Comparison of ENCODE assay signal across 1 cellular context in genomic region chr19:17855333-17856152, GRCh38.
TF ChIP-seq lines count a peak whose summit lies in the region.

No MANE protein-coding gene starts in this region.

TF ChIP-seq in HepG2, 621 proteins besides CTCF, POLR2A, EP300 and RAD21 (continued from another document and continues in another):
- TF ChIP-seq ZNF354B (CRISPR knock-in tag; IDR thresholded peaks at IDR 0.05): no peak
- TF ChIP-seq ZBTB37 (CRISPR knock-in tag; IDR thresholded peaks at IDR 0.05): no peak
- TF ChIP-seq TMF1 (CRISPR knock-in tag; IDR thresholded peaks at IDR 0.05; ENCODE audit: low read depth): no peak
- TF ChIP-seq TRIM22 (IDR thresholded peaks at IDR 0.05): no peak
- TF ChIP-seq AGO1 (IDR thresholded peaks at IDR 0.05; ENCODE audit: low read depth, low read length, poor library complexity, severe bottlenecking): no peak
- TF ChIP-seq MXD3 (CRISPR knock-in tag; IDR thresholded peaks at IDR 0.05): no peak
- TF ChIP-seq ZNF652 (CRISPR knock-in tag; IDR thresholded peaks at IDR 0.05; ENCODE audit: borderline replicate concordance, low read depth): no peak
- TF ChIP-seq RCOR2 (CRISPR knock-in tag; IDR thresholded peaks at IDR 0.05): no peak
- TF ChIP-seq ZBTB25 (CRISPR knock-in tag; IDR thresholded peaks at IDR 0.05): no peak
- TF ChIP-seq AHR (CRISPR knock-in tag; IDR thresholded peaks at IDR 0.05): no peak
- TF ChIP-seq ZNF138 (CRISPR knock-in tag; IDR thresholded peaks at IDR 0.05; ENCODE audit: low read depth): no peak
- TF ChIP-seq FOXA3 (CRISPR knock-in tag; IDR thresholded peaks at IDR 0.05): 0 out of 2 replicates have a peak, but pooled peaks have one; percentile 7
- TF ChIP-seq POLR2AphosphoS5 (IDR thresholded peaks at IDR 0.05; ENCODE audit: low read depth, low read length): no peak
- TF ChIP-seq GZF1 (CRISPR knock-in tag; IDR thresholded peaks at IDR 0.05): no peak
- peak; percentile 98 for TF ChIP-seq STAG1 (CRISPR knock-in tag; IDR thresholded peaks at IDR 0.05)
- no peak for TF ChIP-seq ZFP36L2 (CRISPR knock-in tag; IDR thresholded peaks at IDR 0.05)
- peak; percentile 58; the same call in 1 of the 2 replicates for TF ChIP-seq MIER2 (CRISPR knock-in tag; IDR thresholded peaks at IDR 0.05)
- no peak for TF ChIP-seq ZNF432 (CRISPR knock-in tag; IDR thresholded peaks at IDR 0.05; ENCODE audit: borderline replicate concordance)
- no peak for TF ChIP-seq CHD4 (IDR thresholded peaks at IDR 0.05; ENCODE audit: borderline replicate concordance, low read length)
- no peak for TF ChIP-seq PCBP2 (optimal IDR thresholded peaks at IDR 0.05; ENCODE audit: low read depth, low read length, poor library complexity, severe bottlenecking)
- TF ChIP-seq ZNF251 (CRISPR knock-in tag; IDR thresholded peaks at IDR 0.05): no peak
- no peak for TF ChIP-seq ZNF547 (CRISPR knock-in tag; IDR thresholded peaks at IDR 0.05)
- peak; percentile 19; the same call in 1 of the 2 replicates for TF ChIP-seq RXRA (CRISPR knock-in tag; IDR thresholded peaks at IDR 0.05)
- TF ChIP-seq ARNT (IDR thresholded peaks at IDR 0.05): no peak
- no peak for TF ChIP-seq GFI1 (CRISPR knock-in tag; IDR thresholded peaks at IDR 0.05; ENCODE audit: borderline replicate concordance)
- TF ChIP-seq ZMYM3 (CRISPR knock-in tag; IDR thresholded peaks at IDR 0.05): peak; percentile 66
- TF ChIP-seq HNRNPL (IDR thresholded peaks at IDR 0.05; ENCODE audit: low read depth, low read length): no peak
- no peak for TF ChIP-seq NKX3-1 (CRISPR knock-in tag; IDR thresholded peaks at IDR 0.05)
- no peak for TF ChIP-seq PITX1 (CRISPR knock-in tag; IDR thresholded peaks at IDR 0.05)
- TF ChIP-seq ZNF451 (CRISPR knock-in tag; IDR thresholded peaks at IDR 0.05): no peak
- no peak for TF ChIP-seq RFX1 (IDR thresholded peaks at IDR 0.05)
- no peak for TF ChIP-seq KDM3A (CRISPR knock-in tag; IDR thresholded peaks at IDR 0.05; ENCODE audit: low read depth)
- TF ChIP-seq ZNF280B (CRISPR knock-in tag; IDR thresholded peaks at IDR 0.05; ENCODE audit: borderline replicate concordance): no peak
- no peak for TF ChIP-seq WIZ (CRISPR knock-in tag; IDR thresholded peaks at IDR 0.05)
- TF ChIP-seq ATM (IDR thresholded peaks at IDR 0.05; ENCODE audit: borderline replicate concordance): no peak
- TF ChIP-seq DNMT1 (CRISPR knock-in tag; IDR thresholded peaks at IDR 0.05): 0 out of 2 replicates have a peak, but pooled peaks have one; percentile 35
- TF ChIP-seq ZBTB34 (CRISPR knock-in tag; IDR thresholded peaks at IDR 0.05): no peak
- TF ChIP-seq NFATC3 (CRISPR knock-in tag; IDR thresholded peaks at IDR 0.05): no peak
- TF ChIP-seq NFRKB (IDR thresholded peaks at IDR 0.05): no peak
- TF ChIP-seq CEBPB (IDR thresholded peaks at IDR 0.05; ENCODE audit: borderline replicate concordance, low read depth, low read length): no peak
- no peak for TF ChIP-seq TBX2 (CRISPR knock-in tag; IDR thresholded peaks at IDR 0.05; ENCODE audit: borderline replicate concordance)
- TF ChIP-seq MEF2D (CRISPR knock-in tag; IDR thresholded peaks at IDR 0.05): no peak
- TF ChIP-seq SNAPC5 (CRISPR knock-in tag; IDR thresholded peaks at IDR 0.05; ENCODE audit: borderline replicate concordance): no peak
- no peak for TF ChIP-seq ZNF160 (CRISPR knock-in tag; IDR thresholded peaks at IDR 0.05)
- no peak for TF ChIP-seq GTF2F1 (IDR thresholded peaks at IDR 0.05; ENCODE audit: low read length)
- TF ChIP-seq ZMAT5 (CRISPR knock-in tag; IDR thresholded peaks at IDR 0.05; ENCODE audit: borderline replicate concordance, low read depth): no peak
- no peak for TF ChIP-seq ZBTB49 (CRISPR knock-in tag; IDR thresholded peaks at IDR 0.05; ENCODE audit: borderline replicate concordance)
- TF ChIP-seq TAF1 (CRISPR knock-in tag; IDR thresholded peaks at IDR 0.05): no peak
- TF ChIP-seq PRDM10 (CRISPR knock-in tag; IDR thresholded peaks at IDR 0.05; ENCODE audit: low read depth): no peak
- TF ChIP-seq SP1 (IDR thresholded peaks at IDR 0.05): no peak
- peak; percentile 53; the same call in 1 of the 2 replicates for TF ChIP-seq SP1 (CRISPR knock-in tag; IDR thresholded peaks at IDR 0.05)
- TF ChIP-seq ZNF740 (CRISPR knock-in tag; IDR thresholded peaks at IDR 0.05): no peak
- no peak for TF ChIP-seq RNF2 (conservative IDR thresholded peaks at IDR 0.05; ENCODE audit: low read depth)
- TF ChIP-seq RAD51 (IDR thresholded peaks at IDR 0.05; ENCODE audit: borderline replicate concordance): no peak
- TF ChIP-seq ZNF766 (CRISPR knock-in tag; IDR thresholded peaks at IDR 0.05; ENCODE audit: borderline replicate concordance): no peak
